Comparison of ENCODE assay signal across 9 cellular contexts in the genomic region with DNA sequence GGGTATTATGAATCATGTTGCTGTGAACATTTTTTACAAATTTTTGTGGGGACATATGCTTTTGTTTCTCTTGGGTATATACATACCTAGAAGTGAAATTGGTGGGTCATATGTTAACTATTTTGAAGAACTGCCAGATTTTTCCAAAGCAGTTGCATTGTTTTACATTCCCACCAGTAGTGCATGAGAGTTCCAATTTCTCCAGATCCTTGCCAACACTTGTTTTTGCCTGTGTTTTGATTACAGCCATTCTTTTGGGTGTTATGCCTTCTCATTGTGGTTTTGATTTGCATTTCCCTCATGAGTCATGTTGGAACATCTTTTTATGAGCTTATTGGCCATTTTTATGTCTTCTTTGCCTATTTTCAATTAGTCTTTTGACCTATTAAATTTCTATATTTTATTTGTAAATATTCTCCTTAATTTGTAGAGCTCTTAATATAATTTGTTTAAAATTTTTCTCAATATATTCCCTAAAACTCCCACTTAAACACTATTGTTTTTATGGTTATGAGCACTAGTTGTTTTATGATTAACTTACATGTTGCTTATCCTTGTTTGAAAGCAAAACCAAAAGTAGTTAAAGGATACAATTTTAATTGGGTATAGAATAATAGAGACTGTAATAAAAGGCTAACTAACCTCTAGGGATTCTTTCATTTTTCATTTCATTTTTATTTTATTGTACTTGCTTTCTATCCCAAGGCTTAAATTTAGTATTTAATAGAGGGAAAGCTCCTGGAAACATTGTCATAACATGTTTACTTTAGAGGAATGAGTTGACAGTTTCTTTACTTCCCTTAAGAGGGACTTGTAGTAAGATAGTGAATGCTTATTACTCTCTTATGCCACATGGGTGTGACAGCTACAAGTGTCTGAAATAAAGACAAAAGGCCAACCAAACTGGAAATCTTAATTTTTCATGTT.
DNase-seq lines count a peak whose midpoint lies in the region; ATAC-seq, FAIRE-seq and TF ChIP-seq lines count a peak whose summit lies in the region.
"Had no signal": no experiment of that assay in that cellular context is flagged by ENCODE, and none has a peak within 500 bp of the region (broad histone marks: within the 10 kb centered on the region; RNA-seq: fewer than 3 reads in every experiment).

No MANE protein-coding gene starts in this region.

- no peak for ATAC-seq in stimulated activated naive CD8-positive, alpha-beta T cell treated with anti-CD3 and anti-CD28 coated beads, Interleukin-15, Interleukin-2, amounts not matched to agents 100 U/mL and 50 U/mL, for 24 hours

- peaks cover 77% of the 10 kb centered on the region for H3K4me1 Mint-ChIP-seq in stimulated activated naive CD8-positive, alpha-beta T cell treated with anti-CD3 and anti-CD28 coated beads, Interleukin-15, Interleukin-2, amounts not matched to agents 100 ng/mL and 50 ng/mL, for 24 hours (ENCODE audit: low read depth)
- H3K4me1 Mint-ChIP-seq in T-helper 1 cell treated with Interleukin-12 subunit alpha and Interleukin-12 subunit beta and Interleukin-4 antibody, amounts not matched to agents 30 μg/mL and 1 μg/mL, for 36 hours (ENCODE audit: low read depth): peaks cover 49% of the 10 kb centered on the region

- peak; percentile 16 for TF ChIP-seq CTCF in foreskin fibroblast (IDR thresholded peaks at IDR 0.05; ENCODE audit: low read depth, low read length)

- peak overlapping the region; percentile 88 for H3K27ac Mint-ChIP-seq in stimulated activated naive CD8-positive, alpha-beta T cell treated with anti-CD3 and anti-CD28 coated beads, Interleukin-15, Interleukin-2, amounts not matched to agents 100 ng/mL and 50 ng/mL, for 24 hours
- peak overlapping the region; percentile 77 for H3K27ac Mint-ChIP-seq in T-helper 1 cell treated with Interleukin-12 subunit alpha and Interleukin-12 subunit beta and Interleukin-4 antibody, amounts not matched to agents 30 μg/mL and 1 μg/mL, for 36 hours
- H3K27ac Mint-ChIP-seq: mesothelial cell of epicardium had no signal

- FAIRE-seq in urothelium cell line (lab: Jason Lieb, UNC): no peak

- H3K27me3 Mint-ChIP-seq in stimulated activated naive CD8-positive, alpha-beta T cell treated with anti-CD3 and anti-CD28 coated beads, Interleukin-15, Interleukin-2, amounts not matched to agents 100 ng/mL and 50 ng/mL, for 24 hours: no peaks in the 10 kb centered on the region
- no peaks in the 10 kb centered on the region for H3K27me3 Mint-ChIP-seq in T-helper 1 cell treated with Interleukin-12 subunit alpha and Interleukin-12 subunit beta and Interleukin-4 antibody, amounts not matched to agents 30 μg/mL and 1 μg/mL, for 36 hours (ENCODE audit: low read depth)

- no peak overlapping the region for H3K4me3 ChIP-seq in foreskin fibroblast (ENCODE audit: low read depth in 1 of 2, low read length in 2 of 2)

- DNase-seq in stimulated activated naive CD8-positive, alpha-beta T cell treated with anti-CD3 and anti-CD28 coated beads, Interleukin-15, Interleukin-2, amounts not matched to agents 100 U/mL and 50 U/mL, for 24 hours: no peak
- DNase-seq in foreskin fibroblast: peak; percentile 87 to 92
- peak; percentile 15 for DNase-seq in urothelium cell line (ENCODE audit: low spot score)
- no peak for DNase-seq in COLO668 (lab: John Stamatoyannopoulos, UW; ENCODE audit: unreplicated experiment)
- DNase-seq in NCI-H510A (lab: John Stamatoyannopoulos, UW): no peak
- no peak for DNase-seq in effector CD4-positive, alpha-beta T cell

- H3K9me3 Mint-ChIP-seq in stimulated activated naive CD8-positive, alpha-beta T cell treated with anti-CD3 and anti-CD28 coated beads, Interleukin-15, Interleukin-2, amounts not matched to agents 100 ng/mL and 50 ng/mL, for 24 hours: no peaks in the 10 kb centered on the region
- no peaks in the 10 kb centered on the region for H3K9me3 Mint-ChIP-seq in T-helper 1 cell treated with Interleukin-12 subunit alpha and Interleukin-12 subunit beta and Interleukin-4 antibody, amounts not matched to agents 30 μg/mL and 1 μg/mL, for 36 hours
- H3K9me3 Mint-ChIP-seq: mesothelial cell of epicardium had no signal

- peak overlapping the region; percentile 37 for H3K4me3 Mint-ChIP-seq in stimulated activated naive CD8-positive, alpha-beta T cell treated with anti-CD3 and anti-CD28 coated beads, Interleukin-15, Interleukin-2, amounts not matched to agents 100 ng/mL and 50 ng/mL, for 24 hours
- peak overlapping the region; percentile 34 for H3K4me3 Mint-ChIP-seq in T-helper 1 cell treated with Interleukin-12 subunit alpha and Interleukin-12 subunit beta and Interleukin-4 antibody, amounts not matched to agents 30 μg/mL and 1 μg/mL, for 36 hours
- H3K4me3 Mint-ChIP-seq: mesothelial cell of epicardium had no signal

- peaks cover 41% of the 10 kb centered on the region for H3K36me3 Mint-ChIP-seq in stimulated activated naive CD8-positive, alpha-beta T cell treated with anti-CD3 and anti-CD28 coated beads, Interleukin-15, Interleukin-2, amounts not matched to agents 100 ng/mL and 50 ng/mL, for 24 hours (ENCODE audit: low read depth)
- H3K36me3 Mint-ChIP-seq in T-helper 1 cell treated with Interleukin-12 subunit alpha and Interleukin-12 subunit beta and Interleukin-4 antibody, amounts not matched to agents 30 μg/mL and 1 μg/mL, for 36 hours (ENCODE audit: low read depth): peaks cover 20% of the 10 kb centered on the region

Comparison
In these comparisons a context has a peak if more than half of its experiments do, and no peak if none do; other contexts are left out.
1. DNase-seq: peak in foreskin fibroblast (2 of 2) and urothelium cell line (single experiment); none in stimulated activated naive CD8-positive, alpha-beta T cell treated with anti-CD3 and anti-CD28 coated beads, Interleukin-15, Interleukin-2, amounts not matched to agents 100 U/mL and 50 U/mL, for 24 hours (single experiment), COLO668 (single experiment), NCI-H510A (single experiment) and effector CD4-positive, alpha-beta T cell (single experiment).